16 cellular contexts compared by ENCODE assay signal in the genomic region with DNA sequence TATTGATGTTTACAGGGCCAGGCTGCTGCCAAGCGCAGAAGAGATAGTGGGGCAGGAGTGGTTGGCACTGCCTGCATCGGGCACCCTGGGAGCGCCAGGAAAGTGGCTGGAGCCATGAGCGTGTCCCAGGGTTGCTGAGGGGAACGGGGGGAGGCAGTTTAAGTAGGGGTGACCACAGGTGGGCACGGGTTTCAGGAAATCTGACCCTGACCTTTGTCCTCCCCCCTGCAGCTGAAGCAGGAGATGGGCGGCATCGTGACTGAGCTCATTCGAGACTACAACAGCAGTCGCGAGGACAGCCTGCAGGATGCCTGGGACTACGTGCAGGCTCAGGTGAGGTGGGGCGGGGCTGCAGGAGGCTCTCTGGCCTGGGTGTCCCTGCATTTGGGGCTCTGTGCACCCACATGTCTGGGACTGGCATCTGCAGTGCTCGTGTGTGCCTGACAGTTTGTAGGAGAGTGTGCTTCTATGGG. TPM values are rescaled to one million over a fixed set of nuclear protein-coding genes. Genes with fewer than 3 reads are reported as not detected.
DNase-seq lines count a peak whose midpoint lies in the region; ATAC-seq and TF ChIP-seq lines count a peak whose summit lies in the region.
"Had no signal": no experiment of that assay in that cellular context is flagged by ENCODE, and none has a peak within 500 bp of the region (broad histone marks: within the 10 kb centered on the region; RNA-seq: fewer than 3 reads in every experiment).

No MANE protein-coding gene starts in this region.

- H3K9me3 Mint-ChIP-seq in activated CD4-positive, alpha-beta T cell treated with anti-CD3 and anti-CD28 coated beads, Interleukin-2, amount 10 ng/mL, durations not matched to agents 7 days and 5 days: no peaks in the 10 kb centered on the region
- no peaks in the 10 kb centered on the region for H3K9me3 Mint-ChIP-seq in stimulated activated memory B cell treated with anti-CD40 and anti-IgM and Interleukin-4, amounts not matched to agents 10 μg/mL and 1 μg/mL and 100 μg/mL, for 72 hours

- WGBS in heart right ventricle, 2 donors: 70 to 75% methylated on average over 14 of the region's 14 CpGs

- no peak overlapping the region for H3K4me3 Mint-ChIP-seq in activated CD4-positive, alpha-beta T cell treated with anti-CD3 and anti-CD28 coated beads, Interleukin-2, amount 10 ng/mL, durations not matched to agents 7 days and 5 days
- H3K4me3 Mint-ChIP-seq in T-helper 17 cell: no peak overlapping the region
- H3K4me3 Mint-ChIP-seq in stimulated activated memory B cell treated with anti-CD40 and anti-IgM and Interleukin-4, amounts not matched to agents 10 μg/mL and 1 μg/mL and 100 μg/mL, for 72 hours: peak overlapping the region; percentile 7

- peak overlapping the region; percentile 64 for H3K27ac Mint-ChIP-seq in activated CD4-positive, alpha-beta T cell treated with anti-CD3 and anti-CD28 coated beads, Interleukin-2, amount 10 ng/mL, durations not matched to agents 7 days and 5 days
- peak overlapping the region; percentile 97 for H3K27ac Mint-ChIP-seq in T-helper 17 cell
- peak overlapping the region; percentile 91 for H3K27ac Mint-ChIP-seq in stimulated activated memory B cell treated with anti-CD40 and anti-IgM and Interleukin-4, amounts not matched to agents 10 μg/mL and 1 μg/mL and 100 μg/mL, for 72 hours

- peaks cover 52% of the 10 kb centered on the region for H3K4me1 Mint-ChIP-seq in activated CD4-positive, alpha-beta T cell treated with anti-CD3 and anti-CD28 coated beads, Interleukin-2, amount 10 ng/mL, durations not matched to agents 7 days and 5 days
- H3K4me1 Mint-ChIP-seq in T-helper 17 cell: peaks cover 44% of the 10 kb centered on the region
- peaks cover 85% of the 10 kb centered on the region for H3K4me1 Mint-ChIP-seq in stimulated activated memory B cell treated with anti-CD40 and anti-IgM and Interleukin-4, amounts not matched to agents 10 μg/mL and 1 μg/mL and 100 μg/mL, for 72 hours

- H3K36me3 Mint-ChIP-seq in activated CD4-positive, alpha-beta T cell treated with anti-CD3 and anti-CD28 coated beads, Interleukin-2, amount 10 ng/mL, durations not matched to agents 7 days and 5 days (ENCODE audit: low read depth): peaks cover 26% of the 10 kb centered on the region
- H3K36me3 Mint-ChIP-seq in T-helper 17 cell (ENCODE audit: low read depth): no peaks in the 10 kb centered on the region
- peaks cover 73% of the 10 kb centered on the region for H3K36me3 Mint-ChIP-seq in stimulated activated memory B cell treated with anti-CD40 and anti-IgM and Interleukin-4, amounts not matched to agents 10 μg/mL and 1 μg/mL and 100 μg/mL, for 72 hours

- H3K4me1 ChIP-seq in heart right ventricle: peaks cover 9 to 64% (median 44%) of the 10 kb centered on the region in 9 donors

- H3K27ac ChIP-seq in heart right ventricle: peak overlapping the region in 4 of 10 donors; percentile 15 to 53 (median 30)
- H3K27ac ChIP-seq: epithelial cell of prostate, upper lobe of right lung had no signal

- ATAC-seq in T-helper 17 cell (no peak), heart right ventricle (peak in 5 of 8 donors; percentile 23 to 57 (median 37)), HG02798 (IDR thresholded peaks at IDR 0.05; ENCODE audit: poor library complexity, unreplicated experiment) (no peak)
- no peak for ATAC-seq in stimulated activated memory B cell treated with anti-CD40 and anti-IgM and Interleukin-4, amounts not matched to agents 10 μg/mL and 1 μg/mL and 100 μg/mL, for 72 hours
- ATAC-seq: upper lobe of right lung had no signal

- H3K36me3 ChIP-seq in heart right ventricle: peaks cover 0 to 45% (median 0%) of the 10 kb centered on the region in 9 donors

- H3K4me3 ChIP-seq in heart right ventricle: no peak overlapping the region
- H3K4me3 ChIP-seq: upper lobe of right lung had no signal

- TF ChIP-seq CTCF in heart right ventricle (IDR thresholded peaks at IDR 0.05): no peak

- no peaks in the 10 kb centered on the region for H3K27me3 Mint-ChIP-seq in activated CD4-positive, alpha-beta T cell treated with anti-CD3 and anti-CD28 coated beads, Interleukin-2, amount 10 ng/mL, durations not matched to agents 7 days and 5 days
- no peaks in the 10 kb centered on the region for H3K27me3 Mint-ChIP-seq in T-helper 17 cell
- H3K27me3 Mint-ChIP-seq in stimulated activated memory B cell treated with anti-CD40 and anti-IgM and Interleukin-4, amounts not matched to agents 10 μg/mL and 1 μg/mL and 100 μg/mL, for 72 hours: no peaks in the 10 kb centered on the region

- DNase-seq in activated CD4-positive, alpha-beta T cell treated with anti-CD3 and anti-CD28 coated beads, Interleukin-2, amount 10 ng/mL, durations not matched to agents 7 days and 5 days: no peak
- no peak for DNase-seq in activated CD4-positive, alpha-beta T cell treated with anti-CD3 and anti-CD28 coated beads for 1 hour
- DNase-seq in T-helper 17 cell (no peak), heart right ventricle (no peak), GOT3 (lab: John Stamatoyannopoulos, UW) (no peak)
- DNase-seq in stimulated activated CD4-positive, alpha-beta T cell treated with anti-CD3 and anti-CD28 coated beads, Interleukin-2, amount 100 ng/mL, for 48 hours: no peak
- DNase-seq: activated naive CD4-positive, alpha-beta T cell treated with Interleukin-2 at 50 U/mL for 16 hours; cerebellar nuclear complex; islet precursor cell; NCI-H1930; NCI-H526; T1000 had no signal

- H3K27me3 ChIP-seq in heart right ventricle: no peaks in the 10 kb centered on the region
- H3K27me3 ChIP-seq: upper lobe of right lung had no signal

- H3K9me3 ChIP-seq in T-helper 17 cell (ENCODE audit: control insufficient read depth, low read length, poor library complexity, severe bottlenecking): no peaks in the 10 kb centered on the region
- H3K9me3 ChIP-seq in heart right ventricle: no peaks in the 10 kb centered on the region
- H3K9me3 ChIP-seq: upper lobe of right lung had no signal

- POLR2A ChIA-PET in activated CD4-positive, alpha-beta T cell treated with anti-CD3 and anti-CD28 coated beads, Interleukin-2, amount 10 ng/mL, durations not matched to agents 7 days and 5 days (lab: Charles Lee): no interaction called here

- CTCF ChIA-PET in activated CD4-positive, alpha-beta T cell treated with anti-CD3 and anti-CD28 coated beads, Interleukin-2, amount 10 ng/mL, durations not matched to agents 7 days and 5 days (lab: Charles Lee): interaction anchor here (0.8 to 4.2 kb wide), 6 partner anchors 16 to 510 kb away, joined by 3 to 45 read pairs (median 4); no protein-coding TSS in a partner anchor

- intact Hi-C loops in heart right ventricle (cut with DNase I): loop anchor here in 2 of 10 donors (2.0 to 5.0 kb wide), 2 partner anchors 52 to 328 kb away; no protein-coding TSS in a partner anchor

RNA-seq across cellular contexts. Expression of gene CD82, which starts 49.6 kb away (rescaled TPM):
- 100 to 1,000 TPM; 126 to 128 TPM for total RNA-seq in activated CD4-positive, alpha-beta T cell treated with anti-CD3 and anti-CD28 coated beads, Interleukin-2, amount 10 ng/mL, durations not matched to agents 7 days and 5 days
- total RNA-seq in T-helper 17 cell (100 to 1,000 TPM; 112 to 146 TPM), heart right ventricle (10 to 100 TPM; 25.8 to 66.7 (median 35.2) TPM)
- 10 to 100 TPM; 18.5 to 70.4 TPM for polyA plus RNA-seq in heart right ventricle

Comparison
In these comparisons a context has a peak if more than half of its experiments do, and no peak if none do; other contexts are left out.
1. ATAC-seq: peak in heart right ventricle (5 of 8); none in T-helper 17 cell (single experiment), stimulated activated memory B cell treated with anti-CD40 and anti-IgM and Interleukin-4, amounts not matched to agents 10 μg/mL and 1 μg/mL and 100 μg/mL, for 72 hours (single experiment) and HG02798 (single experiment).
2. Peak in every context shown above with its lines, with median percentiles within 50 percentile points of each other: H3K27ac Mint-ChIP-seq.